1 cellular context compared by ENCODE assay signal in genomic region chr2:78992451-78992806, GRCh38.
TF ChIP-seq lines count a peak whose summit lies in the region.

No MANE protein-coding gene starts in this region.

TF ChIP-seq in WTC11, 78 proteins besides CTCF, POLR2A, EP300 and RAD21 (continued from another document):
- no peak for TF ChIP-seq AR (CRISPR knock-in tag; IDR thresholded peaks at IDR 0.05)
TF ChIP-seq in WTC11: peak in this region for 0.
